ENCODE assay signal across 23 cellular contexts in genomic region chrY:21021811-21022210, GRCh38.
"Had no signal": no experiment of that assay in that cellular context is flagged by ENCODE, and none has a peak within 500 bp of the region (broad histone marks: within the 10 kb centered on the region; RNA-seq: fewer than 3 reads in every experiment).

No MANE protein-coding gene starts in this region.

- H3K4me1 ChIP-seq: colonic mucosa, foreskin keratinocyte, left ventricle myocardium inferior, lower lobe of right lung, neural progenitor cell, pancreas, stomach had no signal

- H3K27me3 ChIP-seq: colonic mucosa, foreskin keratinocyte, hepatocyte, neural progenitor cell, pancreas, stomach had no signal

- H2AFZ ChIP-seq: hepatocyte, neural progenitor cell had no signal

- DNase-seq: colonic mucosa, dermis blood vessel endothelial cell, endodermal cell, erythroblast, foreskin keratinocyte, head of caudate nucleus, kidney, left cardiac atrium, left ventricle myocardium inferior, lower lobe of right lung, occipital lobe, pancreas, retina, stomach, substantia nigra had no signal

- H3K36me3 ChIP-seq: colonic mucosa, left ventricle myocardium inferior, lower lobe of right lung, neural progenitor cell, pancreas, stomach had no signal

- H3K79me2 ChIP-seq: hepatocyte had no signal

- H3K9me3 ChIP-seq: colonic mucosa, left ventricle myocardium inferior, lower lobe of right lung, pancreas, stomach had no signal

- H3K4me3 ChIP-seq: colonic mucosa, hepatocyte, left ventricle myocardium inferior, lower lobe of right lung, neural progenitor cell, pancreas, skin epidermis, stomach had no signal

- H3K4me1 Mint-ChIP-seq: endodermal cell, mesothelial cell of epicardium, neural progenitor cell had no signal

- H3K27ac ChIP-seq: colonic mucosa, foreskin keratinocyte, hepatocyte, left ventricle myocardium inferior, lower lobe of right lung, neural progenitor cell, pancreas, skin epidermis, stomach had no signal

- H3K27me3 Mint-ChIP-seq: memory B cell; natural killer cell treated with Interleukin-12 subunit alpha and Interleukin-12 subunit beta and Interleukin-15 and Interleukin-18, amount 100 ng/mL, for 72 hours; progenitor cell of endocrine pancreas had no signal

- H3K36me3 Mint-ChIP-seq: memory B cell; mesothelial cell of epicardium; natural killer cell treated with Interleukin-12 subunit alpha and Interleukin-12 subunit beta and Interleukin-15 and Interleukin-18, amount 100 ng/mL, for 72 hours; neural progenitor cell had no signal

- H3K27ac Mint-ChIP-seq: endodermal cell; memory B cell; mesothelial cell of epicardium; natural killer cell treated with Interleukin-12 subunit alpha and Interleukin-12 subunit beta and Interleukin-15 and Interleukin-18, amount 100 ng/mL, for 72 hours; neural progenitor cell; progenitor cell of endocrine pancreas had no signal

- H3K4me3 Mint-ChIP-seq: endodermal cell; mesothelial cell of epicardium; natural killer cell treated with Interleukin-12 subunit alpha and Interleukin-12 subunit beta and Interleukin-15 and Interleukin-18, amount 100 ng/mL, for 72 hours; neural progenitor cell had no signal

- ATAC-seq: foreskin keratinocyte; left cardiac atrium; lower lobe of right lung; natural killer cell treated with Interleukin-12 subunit alpha and Interleukin-12 subunit beta and Interleukin-15 and Interleukin-18, amount 100 ng/mL, for 72 hours; pancreas; sciatic nerve had no signal

- H3K9me3 Mint-ChIP-seq: endodermal cell; memory B cell; mesothelial cell of epicardium; natural killer cell treated with Interleukin-12 subunit alpha and Interleukin-12 subunit beta and Interleukin-15 and Interleukin-18, amount 100 ng/mL, for 72 hours; neural progenitor cell had no signal
